ENCODE assay signal across 12 cellular contexts in genomic region chr18:10400534-10400933, GRCh38. TPM values are rescaled to one million over a fixed set of nuclear protein-coding genes. Genes with fewer than 3 reads are reported as not detected.
A peak's percentile ranks its signal among the peaks of the same experiment; 100 is the strongest.
DNase-seq lines count a peak whose midpoint lies in the region; ATAC-seq and TF ChIP-seq lines count a peak whose summit lies in the region.
"Had no signal": no experiment of that assay in that cellular context is flagged by ENCODE, and none has a peak within 500 bp of the region (broad histone marks: within the 10 kb centered on the region; RNA-seq: fewer than 3 reads in every experiment).

No MANE protein-coding gene starts in this region.

- no peaks in the 10 kb centered on the region for H3K9me3 ChIP-seq in spleen
- no peaks in the 10 kb centered on the region for H3K9me3 ChIP-seq in thyroid gland
- H3K9me3 ChIP-seq: colonic mucosa had no signal

- H3K27ac ChIP-seq in spleen (peak overlapping the region in 5 of 8 donors; percentile 31 to 57 (median 34)), thyroid gland (no peak overlapping the region)
- H3K27ac ChIP-seq: colonic mucosa had no signal

- peak overlapping the region in 1 of 5 experiments; percentile 3 for H3K4me3 Mint-ChIP-seq in brain
- H3K4me3 Mint-ChIP-seq: T-cell had no signal

- peaks cover 89% of the 10 kb centered on the region for H3K4me1 Mint-ChIP-seq in brain
- H3K4me1 Mint-ChIP-seq: T-cell had no signal

- H3K9me3 Mint-ChIP-seq in brain = peaks cover 0 to 3% (median under 1%) of the 10 kb centered on the region in 5 experiments
- H3K9me3 Mint-ChIP-seq: T-cell had no signal

- ATAC-seq in GM19397 (IDR thresholded peaks at IDR 0.05; ENCODE audit: unreplicated experiment) = peak; percentile 64
- ATAC-seq: activated CD4-positive, CD25-positive, alpha-beta regulatory T cell treated with anti-CD3 and anti-CD28 coated beads, Interleukin-2, amount 50 U/mL, for 24 hours; T-cell had no signal

- peaks cover 6% of the 10 kb centered on the region for H3K27me3 Mint-ChIP-seq in brain

- intact Hi-C loops in spleen (cut with DNase I; ENCODE audit: low total_unique reads) (no loop called here), thyroid gland (cut with DNase I) (no loop called here)

- H3K4me1 ChIP-seq in spleen (peaks cover 0 to 18% (median 8%) of the 10 kb centered on the region in 6 donors), thyroid gland (peaks cover 0 to 4% of the 10 kb centered on the region in 2 donors)
- H3K4me1 ChIP-seq: colonic mucosa had no signal

- H3K36me3 ChIP-seq in spleen = no peaks in the 10 kb centered on the region
- no peaks in the 10 kb centered on the region for H3K36me3 ChIP-seq in thyroid gland
- H3K36me3 ChIP-seq: colonic mucosa had no signal

- H3K27me3 ChIP-seq in spleen (replicated peaks in 1 of 7) (peaks cover 0 to 6% (median 0%) of the 10 kb centered on the region in 7 donors), thyroid gland (no peaks in the 10 kb centered on the region)
- H3K27me3 ChIP-seq: colonic mucosa had no signal

- H3K4me3 ChIP-seq in spleen (no peak overlapping the region), thyroid gland (replicated peaks in 1 of 3) (no peak overlapping the region)
- H3K4me3 ChIP-seq: colonic mucosa had no signal

- TF ChIP-seq POLR2A in spleen (IDR thresholded peaks at IDR 0.05) (no peak), thyroid gland (IDR thresholded peaks at IDR 0.05) (no peak)

- in situ Hi-C loops in GM13977 (cut with MboI; ENCODE audit: low pct_unique_long_range_greater_than_20kb, low sequenced_read_pairs, unreplicated experiment) = no loop called here

- no peaks in the 10 kb centered on the region for H3K36me3 Mint-ChIP-seq in brain
- H3K36me3 Mint-ChIP-seq: T-cell had no signal

- TF ChIP-seq CTCF in brain (conservative IDR thresholded peaks at IDR 0.05) (no peak), spleen (IDR thresholded peaks at IDR 0.05 in 8 of 11, conservative IDR thresholded peaks at IDR 0.05 in 3 of 11) (no peak), GM13977 (IDR thresholded peaks at IDR 0.05; ENCODE audit: extremely low read depth, insufficient read depth, missing control alignments) (no peak), thyroid gland (IDR thresholded peaks at IDR 0.05) (no peak)

- WGBS in spleen, 5 donors = 24 to 54% (median 50%) methylated on average over 5 of the region's 5 CpGs
- WGBS in thyroid gland, 2 donors = 74 to 76% methylated on average over 2 to 5 of the region's 5 CpGs

- H3K27ac Mint-ChIP-seq in brain = peak overlapping the region; percentile 8 to 93 (median 35)
- H3K27ac Mint-ChIP-seq: T-cell had no signal

- DNase-seq in NOMO-1 (lab: John Stamatoyannopoulos, UW; ENCODE audit: unreplicated experiment in 2 of 2) (peak; percentile 85 to 92), spleen (no peak), NCI-H1092 treated with DMSO at 0.1 percent for 48 hours (lab: John Stamatoyannopoulos, UW) (no peak), GM13977 (ENCODE audit: low spot score) (no peak), thyroid gland (no peak)
- DNase-seq: activated naive CD4-positive, alpha-beta T cell treated with Interleukin-2 at 50 U/mL for 16 hours; colonic mucosa; NCI-H2029 treated with DMSO at 0.1 percent for 48 hours had no signal

RNA-seq across cellular contexts. Expression of gene APCDD1, which starts 53.9 kb away (rescaled TPM):
- polyA plus RNA-seq in brain (ENCODE audit: insufficient read depth, low read depth, low replicate concordance) (36.8 TPM), spleen (1 to 10 TPM in 2 of 3 donors, under 1 TPM in 1; 0.93 to 2.5 (median 1.9) TPM)
- total RNA-seq in spleen (10 to 100 TPM in 1 of 7 donors, 1 to 10 TPM in 6; 4.4 to 11.8 (median 9.6) TPM), thyroid gland (10 to 100 TPM in 3 of 4 donors, 1 to 10 TPM in 1; 7.8 to 13.5 (median 11.9) TPM)

Comparison
In these comparisons a context has a peak if more than half of its experiments do, and no peak if none do; other contexts are left out.
1. DNase-seq: peak in NOMO-1 (2 of 2); none in spleen (single experiment), NCI-H1092 treated with DMSO at 0.1 percent for 48 hours (single experiment), GM13977 (single experiment) and thyroid gland (0 of 2).
2. H3K27ac ChIP-seq: peak in spleen (5 of 8); none in thyroid gland (0 of 3).